Comparison of ENCODE assay signal across 9 cellular contexts in the genomic region with DNA sequence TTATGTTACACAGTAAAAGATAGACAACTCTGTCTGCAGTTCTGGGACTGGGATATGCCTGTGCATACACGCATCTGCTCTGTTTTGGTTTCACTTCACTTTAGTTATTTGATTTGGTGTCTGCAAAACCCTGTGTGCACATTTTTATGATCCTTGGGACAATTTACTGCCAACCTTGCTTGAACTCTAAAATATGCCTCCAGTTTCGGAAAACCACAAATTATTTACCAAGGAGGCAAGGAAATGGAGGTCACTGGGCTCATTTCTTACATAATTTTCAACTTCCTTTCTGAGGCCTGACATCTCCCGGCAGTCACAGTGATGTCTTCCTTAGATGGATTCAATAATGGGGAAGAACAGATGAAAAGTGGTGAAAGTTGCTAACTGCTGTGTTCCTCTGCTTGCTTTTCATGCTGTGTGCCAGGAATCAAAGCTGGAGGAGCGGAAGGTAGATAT.
DNase-seq lines count a peak whose midpoint lies in the region; ATAC-seq and TF ChIP-seq lines count a peak whose summit lies in the region.
"Had no signal": no experiment of that assay in that cellular context is flagged by ENCODE, and none has a peak within 500 bp of the region (broad histone marks: within the 10 kb centered on the region; RNA-seq: fewer than 3 reads in every experiment).

No MANE protein-coding gene starts in this region.

- peaks cover 7% of the 10 kb centered on the region for H3K9me3 Mint-ChIP-seq in stimulated activated naive CD8-positive, alpha-beta T cell treated with anti-CD3 and anti-CD28 coated beads, Interleukin-15, Interleukin-2, amounts not matched to agents 100 ng/mL and 50 ng/mL, for 24 hours
- H3K9me3 Mint-ChIP-seq in stimulated activated naive CD8-positive, alpha-beta T cell treated with anti-CD3 and anti-CD28 coated beads, Interleukin-15, amount 100 ng/mL, for 72 hours, result peaks cover 7 to 19% of the 10 kb centered on the region in 2 donors

- intact Hi-C loops in esophagus squamous epithelium (cut with DNase I), result no loop called here

- TF ChIP-seq POLR2A in esophagus squamous epithelium (IDR thresholded peaks at IDR 0.05), result no peak

- ATAC-seq in stimulated activated naive CD8-positive, alpha-beta T cell treated with anti-CD3 and anti-CD28 coated beads, Interleukin-15, amount 100 ng/mL, for 72 hours, result no peak
- peak; percentile 55 for ATAC-seq in HG03558 (IDR thresholded peaks at IDR 0.05; ENCODE audit: extremely low read depth, unreplicated experiment)

- no peak overlapping the region for H3K27ac Mint-ChIP-seq in stimulated activated naive CD8-positive, alpha-beta T cell treated with anti-CD3 and anti-CD28 coated beads, Interleukin-15, Interleukin-2, amounts not matched to agents 100 ng/mL and 50 ng/mL, for 24 hours
- no peak overlapping the region for H3K27ac Mint-ChIP-seq in stimulated activated naive CD8-positive, alpha-beta T cell treated with anti-CD3 and anti-CD28 coated beads, Interleukin-15, amount 100 ng/mL, for 72 hours

- H3K4me1 ChIP-seq in esophagus squamous epithelium, result peaks cover 2 to 26% (median 8%) of the 10 kb centered on the region in 3 donors
- H3K4me1 ChIP-seq in subcutaneous abdominal adipose tissue (ENCODE audit: control insufficient read depth in 5 of 5, insufficient read depth in 5 of 5, low read length in 5 of 5), result peaks cover 0 to 14% (median 5%) of the 10 kb centered on the region in 5 donors

- no peak for TF ChIP-seq CTCF in esophagus squamous epithelium (IDR thresholded peaks at IDR 0.05)

- no peak for DNase-seq in stimulated activated naive CD8-positive, alpha-beta T cell treated with anti-CD3 and anti-CD28 coated beads, Interleukin-15, amount 100 ng/mL, for 72 hours
- no peak for DNase-seq in esophagus squamous epithelium (lab: John Stamatoyannopoulos, UW)
- no peak for DNase-seq in SHP77 treated with DMSO at 0.1 percent for 48 hours (lab: John Stamatoyannopoulos, UW)
- DNase-seq in activated CD4-positive, alpha-beta T cell treated with anti-CD3 and anti-CD28 coated beads, Interleukin-2, amount 50 U/mL, for 48 hours, result no peak
- no peak for DNase-seq in epidermal melanocyte (ENCODE audit: insufficient read length, low spot score)

- peak overlapping the region; percentile 25 for H3K4me3 Mint-ChIP-seq in stimulated activated naive CD8-positive, alpha-beta T cell treated with anti-CD3 and anti-CD28 coated beads, Interleukin-15, Interleukin-2, amounts not matched to agents 100 ng/mL and 50 ng/mL, for 24 hours
- H3K4me3 Mint-ChIP-seq in stimulated activated naive CD8-positive, alpha-beta T cell treated with anti-CD3 and anti-CD28 coated beads, Interleukin-15, amount 100 ng/mL, for 72 hours, result no peak overlapping the region

- no peaks in the 10 kb centered on the region for H3K9me3 ChIP-seq in esophagus squamous epithelium
- peaks cover 0 to 6% (median 2%) of the 10 kb centered on the region in 5 donors for H3K9me3 ChIP-seq in subcutaneous abdominal adipose tissue (ENCODE audit: control insufficient read depth in 5 of 5, low read length in 5 of 5)

- H3K36me3 Mint-ChIP-seq in stimulated activated naive CD8-positive, alpha-beta T cell treated with anti-CD3 and anti-CD28 coated beads, Interleukin-15, Interleukin-2, amounts not matched to agents 100 ng/mL and 50 ng/mL, for 24 hours (ENCODE audit: low read depth), result no peaks in the 10 kb centered on the region

- WGBS in esophagus squamous epithelium, 2 donors, result 32 to 37% methylated on average over 4 of the region's 4 CpGs

- H3K27ac ChIP-seq in esophagus squamous epithelium, result peak overlapping the region in 3 of 4 donors; percentile 41 to 55 (median 43)
- H3K27ac ChIP-seq in subcutaneous abdominal adipose tissue (ENCODE audit: low read depth, low read length), result peak overlapping the region; percentile 10
- H3K27ac ChIP-seq: C4-2B had no signal

- H3K27me3 Mint-ChIP-seq in stimulated activated naive CD8-positive, alpha-beta T cell treated with anti-CD3 and anti-CD28 coated beads, Interleukin-15, Interleukin-2, amounts not matched to agents 100 ng/mL and 50 ng/mL, for 24 hours, result no peaks in the 10 kb centered on the region
- H3K27me3 Mint-ChIP-seq in stimulated activated naive CD8-positive, alpha-beta T cell treated with anti-CD3 and anti-CD28 coated beads, Interleukin-15, amount 100 ng/mL, for 72 hours, result peaks cover 7% of the 10 kb centered on the region

- H3K36me3 ChIP-seq in esophagus squamous epithelium, result no peaks in the 10 kb centered on the region
- no peaks in the 10 kb centered on the region for H3K36me3 ChIP-seq in subcutaneous abdominal adipose tissue (ENCODE audit: control insufficient read depth in 5 of 5, insufficient read depth in 5 of 5, low read length in 5 of 5)

- H3K27me3 ChIP-seq in esophagus squamous epithelium (no peaks in the 10 kb centered on the region), subcutaneous abdominal adipose tissue (ENCODE audit: control insufficient read depth in 5 of 5, insufficient read depth in 4 of 5, low read length in 5 of 5) (peaks cover 0 to 3% (median 0%) of the 10 kb centered on the region in 5 donors)

- H3K4me1 Mint-ChIP-seq in stimulated activated naive CD8-positive, alpha-beta T cell treated with anti-CD3 and anti-CD28 coated beads, Interleukin-15, Interleukin-2, amounts not matched to agents 100 ng/mL and 50 ng/mL, for 24 hours (ENCODE audit: low read depth), result peaks cover 4% of the 10 kb centered on the region
- no peaks in the 10 kb centered on the region for H3K4me1 Mint-ChIP-seq in stimulated activated naive CD8-positive, alpha-beta T cell treated with anti-CD3 and anti-CD28 coated beads, Interleukin-15, amount 100 ng/mL, for 72 hours

- H3K4me3 ChIP-seq in esophagus squamous epithelium (peak overlapping the region in 3 of 4 donors; percentile 12 to 49 (median 21)), subcutaneous abdominal adipose tissue (ENCODE audit: low read depth in 1 of 5, low read length in 5 of 5) (peak overlapping the region; percentile 30 to 63 (median 52))

- H3K9ac ChIP-seq in subcutaneous abdominal adipose tissue (ENCODE audit: low read length in 5 of 5), result peak overlapping the region in 1 of 5 donors; percentile 43
